15 cellular contexts compared by ENCODE assay signal in genomic region chr10:117546020-117546629, GRCh38. TPM values are rescaled to one million over a fixed set of nuclear protein-coding genes. Genes with fewer than 3 reads are reported as not detected.
DNase-seq lines count a peak whose midpoint lies in the region; ATAC-seq, FAIRE-seq and TF ChIP-seq lines count a peak whose summit lies in the region.
"Had no signal": no experiment of that assay in that cellular context is flagged by ENCODE, and none has a peak within 500 bp of the region (broad histone marks: within the 10 kb centered on the region; RNA-seq: fewer than 3 reads in every experiment).

No MANE protein-coding gene starts in this region.

- peaks cover 3% of the 10 kb centered on the region for H3K4me1 Mint-ChIP-seq in astrocyte (ENCODE audit: low read depth, unreplicated experiment)

- peaks cover 78% of the 10 kb centered on the region for H3K27me3 Mint-ChIP-seq in astrocyte (ENCODE audit: low read depth, unreplicated experiment)

- no peak for FAIRE-seq in astrocyte (lab: Jason Lieb, UNC)

- H3K36me3 Mint-ChIP-seq in astrocyte (ENCODE audit: low read depth, unreplicated experiment): no peaks in the 10 kb centered on the region
- H3K36me3 Mint-ChIP-seq: CD8-positive, alpha-beta memory T cell; stimulated activated effector memory CD8-positive, alpha-beta T cell treated with anti-CD3 and anti-CD28 coated beads, Interleukin-12 subunit alpha, Interleukin-12 subunit beta, amount 100 ng/mL, for 72 hours had no signal

- no peak overlapping the region for H3K4me3 Mint-ChIP-seq in astrocyte (ENCODE audit: unreplicated experiment)
- H3K4me3 Mint-ChIP-seq: activated CD8-positive, alpha-beta T cell treated with anti-CD3 and anti-CD28 coated beads for 36 hours; stimulated activated effector memory CD8-positive, alpha-beta T cell treated with anti-CD3 and anti-CD28 coated beads, Interleukin-12 subunit alpha, Interleukin-12 subunit beta, amount 100 ng/mL, for 72 hours had no signal

- in situ Hi-C loops in GM13977 (cut with MboI; ENCODE audit: low pct_unique_long_range_greater_than_20kb, low sequenced_read_pairs, unreplicated experiment): loop anchor here (25.0 kb wide), 2 partner anchors 384 to 691 kb away; no protein-coding TSS in a partner anchor

- no peak for ATAC-seq in GM19467 (IDR thresholded peaks at IDR 0.05; ENCODE audit: unreplicated experiment)
- ATAC-seq: activated CD8-positive, alpha-beta T cell treated with anti-CD3 and anti-CD28 coated beads for 36 hours; stimulated activated effector memory CD8-positive, alpha-beta T cell treated with anti-CD3 and anti-CD28 coated beads, Interleukin-12 subunit alpha, Interleukin-12 subunit beta, amount 100 ng/mL, for 72 hours had no signal

- peaks cover 12% of the 10 kb centered on the region for H3K9me3 Mint-ChIP-seq in astrocyte (ENCODE audit: unreplicated experiment)
- H3K9me3 Mint-ChIP-seq: activated CD8-positive, alpha-beta T cell treated with anti-CD3 and anti-CD28 coated beads for 36 hours; stimulated activated effector memory CD8-positive, alpha-beta T cell treated with anti-CD3 and anti-CD28 coated beads, Interleukin-12 subunit alpha, Interleukin-12 subunit beta, amount 100 ng/mL, for 72 hours had no signal

- H3K79me2 ChIP-seq in astrocyte (ENCODE audit: insufficient read depth, low read length): peaks cover 48% of the 10 kb centered on the region

- no peak overlapping the region for H2AFZ ChIP-seq in astrocyte (ENCODE audit: low read depth, low read length)

- no peak for TF ChIP-seq CTCF in GM13977 (IDR thresholded peaks at IDR 0.05; ENCODE audit: extremely low read depth, insufficient read depth, missing control alignments)
- no peak for TF ChIP-seq CTCF in astrocyte (IDR thresholded peaks at IDR 0.05; ENCODE audit: insufficient read depth, low read depth, low read length)

- H3K4me3 ChIP-seq in astrocyte (ENCODE audit: insufficient read depth, low read depth, low read length) (peak overlapping the region; percentile 50), skeletal muscle cell (ENCODE audit: low read depth, low read length) (peak overlapping the region; percentile 60)
- H3K4me3 ChIP-seq: HAP-1 had no signal

- peaks cover 3% of the 10 kb centered on the region for H3K4me1 ChIP-seq in astrocyte (ENCODE audit: insufficient read depth, low read length)
- H3K4me1 ChIP-seq: HAP-1 had no signal

- no peak for TF ChIP-seq POLR2A in erythroblast (IDR thresholded peaks at IDR 0.05; ENCODE audit: low read length)

- DNase-seq in GM13977 (ENCODE audit: low spot score) (peak; percentile 26), astrocyte (ENCODE audit: low read depth) (no peak), kidney tubule cell (ENCODE audit: low spot score) (peak; percentile 68), skeletal muscle cell (ENCODE audit: low read depth) (no peak), NCI-H2171 (lab: John Stamatoyannopoulos, UW) (no peak), erythroblast (lab: John Stamatoyannopoulos, UW) (no peak)
- DNase-seq: activated CD8-positive, alpha-beta T cell treated with anti-CD3 and anti-CD28 coated beads for 36 hours; activated naive CD4-positive, alpha-beta T cell treated with anti-CD3 and anti-CD28 coated beads, Interleukin-2, amount 50 U/mL, for 16 hours; CD8-positive, alpha-beta memory T cell; NCI-H526; stimulated activated CD4-positive, alpha-beta T cell treated with anti-CD3 and anti-CD28 coated beads, Interleukin-4, amount 100 ng/mL, for 24 hours had no signal

- peaks cover 86% of the 10 kb centered on the region for H3K27me3 ChIP-seq in astrocyte (ENCODE audit: insufficient read depth, low read length)

- H3K9me3 ChIP-seq in astrocyte (ENCODE audit: insufficient read depth, low read depth, low read length): no peaks in the 10 kb centered on the region
- H3K9me3 ChIP-seq: esophagus muscularis mucosa, HAP-1 had no signal

- H3K4me2 ChIP-seq in astrocyte (ENCODE audit: low read length): peak overlapping the region; percentile 84

- peaks cover 11% of the 10 kb centered on the region for H4K20me1 ChIP-seq in astrocyte (ENCODE audit: insufficient read depth, low read length)

- H3K27ac Mint-ChIP-seq in astrocyte (ENCODE audit: unreplicated experiment): no peak overlapping the region
- H3K27ac Mint-ChIP-seq: activated CD8-positive, alpha-beta T cell treated with anti-CD3 and anti-CD28 coated beads for 36 hours; stimulated activated effector memory CD8-positive, alpha-beta T cell treated with anti-CD3 and anti-CD28 coated beads, Interleukin-12 subunit alpha, Interleukin-12 subunit beta, amount 100 ng/mL, for 72 hours had no signal

- no peak overlapping the region for H3K27ac ChIP-seq in astrocyte (ENCODE audit: low read depth, low read length)
- H3K27ac ChIP-seq: esophagus muscularis mucosa had no signal

- H3K9ac ChIP-seq in astrocyte (ENCODE audit: low read length): peak overlapping the region; percentile 70

- H3K36me3 ChIP-seq in astrocyte (ENCODE audit: insufficient read depth, low read length): no peaks in the 10 kb centered on the region
- H3K36me3 ChIP-seq: esophagus muscularis mucosa, HAP-1 had no signal

RNA-seq across cellular contexts. Expression of gene EMX2, which starts 3.6 kb away (rescaled TPM):
- not detected in 2 replicates for total RNA-seq in astrocyte
- total RNA-seq: activated CD8-positive, alpha-beta T cell treated with anti-CD3 and anti-CD28 coated beads for 36 hours; CD8-positive, alpha-beta memory T cell had no signal

Comparison
In these comparisons a context has a peak if more than half of its experiments do, and no peak if none do; other contexts are left out.
1. DNase-seq: peak in GM13977 (single experiment) and kidney tubule cell (single experiment); none in astrocyte (single experiment), skeletal muscle cell (single experiment), NCI-H2171 (single experiment) and erythroblast (0 of 2).